8 cellular contexts compared by ENCODE assay signal in genomic region chr17:20843799-20844553, GRCh38.
DNase-seq lines count a peak whose midpoint lies in the region.
"Not testable (repeated sequence)": the region's sequence is repeated elsewhere in the genome, so short reads cannot be mapped to it uniquely, and the experiment has no call there.

No MANE protein-coding gene starts in this region.

- peaks cover 19% of the 10 kb centered on the region for H3K27me3 ChIP-seq in MG63
- H3K27me3 ChIP-seq in trophoblast cell (ENCODE audit: insufficient read depth, low read length), result not testable (repeated sequence)

- H3K36me3 ChIP-seq in MG63; SK-N-MC (ENCODE audit: insufficient read depth, low read length); trophoblast cell (ENCODE audit: control insufficient read depth in 1 of 2, insufficient read depth in 2 of 2, low read length in 2 of 2): not testable (repeated sequence)

- H3K79me2 ChIP-seq in trophoblast cell (ENCODE audit: control insufficient read depth, insufficient read depth, low read length, poor library complexity), result not testable (repeated sequence)

- H3K18ac ChIP-seq in trophoblast cell (ENCODE audit: low read length), result not testable (repeated sequence)

- not testable (repeated sequence) for H3K4me1 ChIP-seq in trophoblast cell (ENCODE audit: control insufficient read depth in 1 of 2, insufficient read depth in 2 of 2, low read length in 2 of 2)

- not testable (repeated sequence) for H3K4ac ChIP-seq in trophoblast cell (ENCODE audit: low read depth, low read length)

- peak overlapping the region; percentile 51 for H3K4me2 ChIP-seq in trophoblast cell (ENCODE audit: low read length)

- not testable (repeated sequence) for H4K91ac ChIP-seq in trophoblast cell (ENCODE audit: low read depth, low read length)

- H3K27ac ChIP-seq in SK-N-MC; trophoblast cell (ENCODE audit: low read depth, low read length): not testable (repeated sequence)

- not testable (repeated sequence) for H2BK120ac ChIP-seq in trophoblast cell (ENCODE audit: insufficient read depth, low read length, poor library complexity)

- DNase-seq in CD1c-positive myeloid dendritic cell (ENCODE audit: extremely low spot score) (peak; percentile 52), MG63 (peak; percentile 11), activated T-cell treated with anti-CD3 and anti-CD28 coated beads for 1 hour (ENCODE audit: low read depth) (peak; percentile 24), cerebellum (ENCODE audit: low spot score) (peak; percentile 47), iPS-NIHi7 (ENCODE audit: extremely low spot score) (peak; percentile 26), trophoblast cell (peak; percentile 35 to 60)
- DNase-seq in SK-N-MC (ENCODE audit: low read depth, low spot score), result not testable (repeated sequence)
- peak; percentile 29 to 36 for DNase-seq in stimulated activated CD8-positive, alpha-beta memory T cell treated with anti-CD3 and anti-CD28 coated beads, Interleukin-15, amount 100 ng/mL, for 48 hours (ENCODE audit: low read depth in 2 of 2)

- H2AK5ac ChIP-seq in trophoblast cell (ENCODE audit: low read length), result not testable (repeated sequence)

- H4K8ac ChIP-seq in trophoblast cell (ENCODE audit: low read depth, low read length), result not testable (repeated sequence)

- H2BK5ac ChIP-seq in trophoblast cell (ENCODE audit: low read depth, low read length, poor library complexity), result not testable (repeated sequence)

- not testable (repeated sequence) for H3K9me3 ChIP-seq in MG63; SK-N-MC (ENCODE audit: low read depth, low read length); trophoblast cell (ENCODE audit: insufficient read depth, low read depth, low read length)

- H3K79me1 ChIP-seq in trophoblast cell (ENCODE audit: low read length), result not testable (repeated sequence)

- not testable (repeated sequence) for H2AFZ ChIP-seq in trophoblast cell (ENCODE audit: insufficient read depth, low read length, poor library complexity)

- H3K14ac ChIP-seq in trophoblast cell (ENCODE audit: low read length), result not testable (repeated sequence)

- H3K4me3 ChIP-seq in MG63, result peak overlapping the region; percentile 14; the same call in 1 of the 2 replicates
- peak overlapping the region; percentile 71 for H3K4me3 ChIP-seq in SK-N-MC
- H3K4me3 ChIP-seq in trophoblast cell (ENCODE audit: low read depth, low read length), result not testable (repeated sequence)

- H2BK12ac ChIP-seq in trophoblast cell (ENCODE audit: low read length), result not testable (repeated sequence)

- no CpG with 5 or more reads among the region's 74 CpGs for WGBS in trophoblast cell (ENCODE audit: extremely low coverage, insufficient coverage, insufficient read length)

- H4K12ac ChIP-seq in trophoblast cell (ENCODE audit: low read depth, low read length), result not testable (repeated sequence)

- not testable (repeated sequence) for H3K23ac ChIP-seq in trophoblast cell (ENCODE audit: low read length)

- H3K9ac ChIP-seq in SK-N-MC (ENCODE audit: insufficient read length); trophoblast cell (ENCODE audit: low read length): not testable (repeated sequence)
